In the genomic region with DNA sequence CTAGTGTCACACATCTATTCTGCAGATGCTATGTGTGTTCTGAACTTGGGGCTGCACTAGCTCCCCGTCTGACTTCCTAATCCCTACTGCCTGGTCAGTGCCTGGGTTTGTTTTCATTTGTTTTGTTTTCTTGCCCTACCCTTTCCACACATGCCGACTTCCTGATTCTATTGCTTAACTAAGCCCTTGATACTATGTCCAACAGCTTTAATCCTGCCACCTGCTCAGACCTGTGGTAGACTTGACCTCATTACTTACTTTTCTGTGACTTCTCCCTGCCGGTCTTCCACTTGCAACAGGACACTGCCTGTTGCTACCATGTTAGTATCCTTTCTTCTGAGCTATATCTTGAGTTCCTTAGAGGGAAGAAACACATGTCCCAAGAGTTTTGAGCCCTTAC, we compare ENCODE assay signal across 19 cellular contexts. TPM values are rescaled to one million over a fixed set of nuclear protein-coding genes. Genes with fewer than 3 reads are reported as not detected.
A peak's percentile ranks its signal among the peaks of the same experiment; 100 is the strongest.
DNase-seq lines count a peak whose midpoint lies in the region; ATAC-seq and TF ChIP-seq lines count a peak whose summit lies in the region.
"Had no signal": no experiment of that assay in that cellular context is flagged by ENCODE, and none has a peak within 500 bp of the region (broad histone marks: within the 10 kb centered on the region; RNA-seq: fewer than 3 reads in every experiment).

No MANE protein-coding gene starts in this region.

- H3K36me3 ChIP-seq in mucosa of descending colon (ENCODE audit: low read depth), result no peaks in the 10 kb centered on the region
- no peaks in the 10 kb centered on the region for H3K36me3 ChIP-seq in upper lobe of right lung
- H3K36me3 ChIP-seq: SJCRH30 had no signal

- TF ChIP-seq CTCF in epithelial cell of esophagus (IDR thresholded peaks at IDR 0.05; ENCODE audit: insufficient read depth, low read depth, low read length, missing control alignments) (no peak), mucosa of descending colon (IDR thresholded peaks at IDR 0.05) (no peak), upper lobe of right lung (IDR thresholded peaks at IDR 0.05) (no peak)

- H3K9me3 ChIP-seq in mucosa of descending colon, result no peaks in the 10 kb centered on the region
- no peaks in the 10 kb centered on the region for H3K9me3 ChIP-seq in upper lobe of right lung
- H3K9me3 ChIP-seq: SJCRH30 had no signal

- no peak overlapping the region for H3K27ac ChIP-seq in upper lobe of right lung
- H3K27ac ChIP-seq: GM23248, HL-60, SJCRH30 had no signal

- intact Hi-C loops in mucosa of descending colon (cut with DNase I, micrococcal nuclease), result no loop called here
- intact Hi-C loops in upper lobe of right lung (cut with DNase I), result no loop called here

- ATAC-seq in mucosa of descending colon (peak; percentile 70), upper lobe of right lung (peak; percentile 83), GM19463 (IDR thresholded peaks at IDR 0.05; ENCODE audit: unreplicated experiment) (no peak), GM21360 (IDR thresholded peaks at IDR 0.05; ENCODE audit: unreplicated experiment) (no peak)
- ATAC-seq: K562, PC-3 had no signal

- no peaks in the 10 kb centered on the region for H3K27me3 ChIP-seq in upper lobe of right lung
- H3K27me3 ChIP-seq: SJCRH30 had no signal

- peak; percentile 54 for DNase-seq in HT-29 (ENCODE audit: low spot score)
- DNase-seq in epithelial cell of esophagus (ENCODE audit: low read depth), result peak; percentile 32
- no peak for DNase-seq in mucosa of descending colon
- DNase-seq in upper lobe of right lung, result no peak
- DNase-seq in activated CD4-positive, alpha-beta T cell treated with anti-CD3 and anti-CD28 coated beads for 4 hours, result no peak
- DNase-seq: AML-193, EL, GM23248, HCEC 1CT, NCI-H1436, NCI-H2029 treated with DMSO at 0.1 percent for 48 hours, NCI-H2171 treated with DMSO at 0.1 percent for 48 hours, NCI-H774, PC-3 had no signal

- H3K4me1 ChIP-seq in mucosa of descending colon (ENCODE audit: low read depth) (peaks cover 6% of the 10 kb centered on the region), upper lobe of right lung (peaks cover 45% of the 10 kb centered on the region)

- H3K4me3 ChIP-seq in epithelial cell of esophagus (ENCODE audit: low read length) (no peak overlapping the region), mucosa of descending colon (no peak overlapping the region), upper lobe of right lung (no peak overlapping the region)
- H3K4me3 ChIP-seq: GM23248, K562, SJCRH30 had no signal

RNA-seq across cellular contexts. Expression of gene CEMIP, which starts 39.3 kb away (rescaled TPM):
- total RNA-seq in HT-29 (2014; rRNA removed; shearing (Covaris generic)), result 7.3 and 9.4 TPM in 2 replicates
- 1 to 10 TPM in 2 of 3 donors, under 1 TPM in 1; 0.63 to 2.2 (median 1.4) TPM for total RNA-seq in mucosa of descending colon
- 17.3 TPM for total RNA-seq in upper lobe of right lung

RNA-seq across cellular contexts. Expression of gene ABHD17C, which starts 44.8 kb away (rescaled TPM):
- total RNA-seq in HT-29 (2014; rRNA removed; shearing (Covaris generic)), result 14.9 and 19.1 TPM in 2 replicates
- total RNA-seq in mucosa of descending colon (100 to 1,000 TPM in 2 of 3 donors, 10 to 100 TPM in 1; 84.4 to 192 (median 157) TPM), upper lobe of right lung (41.4 TPM)

Comparison
In these comparisons a context has a peak if more than half of its experiments do, and no peak if none do; other contexts are left out.
1. DNase-seq: peak in HT-29 (single experiment) and epithelial cell of esophagus (single experiment); none in mucosa of descending colon (0 of 3), upper lobe of right lung (single experiment) and activated CD4-positive, alpha-beta T cell treated with anti-CD3 and anti-CD28 coated beads for 4 hours (0 of 2).
2. ATAC-seq: peak in mucosa of descending colon (single experiment) and upper lobe of right lung (single experiment); none in GM19463 (single experiment) and GM21360 (single experiment).